In genomic region chr6:31806470-31807272, GRCh38 we compare ENCODE assay signal across 1 cellular context.
TF ChIP-seq lines count a peak whose summit lies in the region.

Gene LSM2, minus strand, starts transcription at chr6:31806966. Its CDS starts 209 bp downstream, at chr6:31806757.

TF ChIP-seq in K562, 482 proteins besides CTCF, POLR2A, EP300 and RAD21 (continued from another document and continues in another):
- peak; percentile 86 for TF ChIP-seq THAP12 (CRISPR knock-in tag; IDR thresholded peaks at IDR 0.05)
- TF ChIP-seq BRD9 (IDR thresholded peaks at IDR 0.05; ENCODE audit: low read depth, partially characterized antibody) = peak; percentile 87
- no peak for TF ChIP-seq THRAP3 (IDR thresholded peaks at IDR 0.05; ENCODE audit: borderline replicate concordance)
- no peak for TF ChIP-seq ZNF324 (CRISPR knock-in tag; IDR thresholded peaks at IDR 0.05)
- TF ChIP-seq, protein P1, sequence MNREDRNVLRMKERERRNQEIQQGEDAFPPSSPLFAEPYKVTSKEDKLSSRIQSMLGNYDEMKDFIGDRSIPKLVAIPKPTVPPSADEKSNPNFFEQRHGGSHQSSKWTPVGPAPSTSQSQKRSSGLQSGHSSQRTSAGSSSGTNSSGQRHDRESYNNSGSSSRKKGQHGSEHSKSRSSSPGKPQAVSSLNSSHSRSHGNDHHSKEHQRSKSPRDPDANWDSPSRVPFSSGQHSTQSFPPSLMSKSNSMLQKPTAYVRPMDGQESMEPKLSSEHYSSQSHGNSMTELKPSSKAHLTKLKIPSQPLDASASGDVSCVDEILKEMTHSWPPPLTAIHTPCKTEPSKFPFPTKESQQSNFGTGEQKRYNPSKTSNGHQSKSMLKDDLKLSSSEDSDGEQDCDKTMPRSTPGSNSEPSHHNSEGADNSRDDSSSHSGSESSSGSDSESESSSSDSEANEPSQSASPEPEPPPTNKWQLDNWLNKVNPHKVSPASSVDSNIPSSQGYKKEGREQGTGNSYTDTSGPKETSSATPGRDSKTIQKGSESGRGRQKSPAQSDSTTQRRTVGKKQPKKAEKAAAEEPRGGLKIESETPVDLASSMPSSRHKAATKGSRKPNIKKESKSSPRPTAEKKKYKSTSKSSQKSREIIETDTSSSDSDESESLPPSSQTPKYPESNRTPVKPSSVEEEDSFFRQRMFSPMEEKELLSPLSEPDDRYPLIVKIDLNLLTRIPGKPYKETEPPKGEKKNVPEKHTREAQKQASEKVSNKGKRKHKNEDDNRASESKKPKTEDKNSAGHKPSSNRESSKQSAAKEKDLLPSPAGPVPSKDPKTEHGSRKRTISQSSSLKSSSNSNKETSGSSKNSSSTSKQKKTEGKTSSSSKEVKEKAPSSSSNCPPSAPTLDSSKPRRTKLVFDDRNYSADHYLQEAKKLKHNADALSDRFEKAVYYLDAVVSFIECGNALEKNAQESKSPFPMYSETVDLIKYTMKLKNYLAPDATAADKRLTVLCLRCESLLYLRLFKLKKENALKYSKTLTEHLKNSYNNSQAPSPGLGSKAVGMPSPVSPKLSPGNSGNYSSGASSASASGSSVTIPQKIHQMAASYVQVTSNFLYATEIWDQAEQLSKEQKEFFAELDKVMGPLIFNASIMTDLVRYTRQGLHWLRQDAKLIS (CRISPR knock-in tag; IDR thresholded peaks at IDR 0.05) = peak; percentile 84; the same call in 1 of the 2 replicates
- TF ChIP-seq ZNF408 (CRISPR knock-in tag; IDR thresholded peaks at IDR 0.05; ENCODE audit: low read depth) = no peak
- peak; percentile 76; the same call in 1 of the 2 replicates for TF ChIP-seq HLTF (IDR thresholded peaks at IDR 0.05)
- no peak for TF ChIP-seq CBX5 (IDR thresholded peaks at IDR 0.05; ENCODE audit: borderline replicate concordance, low read depth)
- TF ChIP-seq CREBBP (IDR thresholded peaks at IDR 0.05; ENCODE audit: low read depth, low read length) = no peak
- peak; percentile 90; the same call in 1 of the 2 replicates for TF ChIP-seq NR1H2 (CRISPR knock-in tag; IDR thresholded peaks at IDR 0.05)
- no peak; the same call in 1 of the 2 replicates for TF ChIP-seq ELF4 (CRISPR knock-in tag; IDR thresholded peaks at IDR 0.05)
- TF ChIP-seq, protein P2, sequence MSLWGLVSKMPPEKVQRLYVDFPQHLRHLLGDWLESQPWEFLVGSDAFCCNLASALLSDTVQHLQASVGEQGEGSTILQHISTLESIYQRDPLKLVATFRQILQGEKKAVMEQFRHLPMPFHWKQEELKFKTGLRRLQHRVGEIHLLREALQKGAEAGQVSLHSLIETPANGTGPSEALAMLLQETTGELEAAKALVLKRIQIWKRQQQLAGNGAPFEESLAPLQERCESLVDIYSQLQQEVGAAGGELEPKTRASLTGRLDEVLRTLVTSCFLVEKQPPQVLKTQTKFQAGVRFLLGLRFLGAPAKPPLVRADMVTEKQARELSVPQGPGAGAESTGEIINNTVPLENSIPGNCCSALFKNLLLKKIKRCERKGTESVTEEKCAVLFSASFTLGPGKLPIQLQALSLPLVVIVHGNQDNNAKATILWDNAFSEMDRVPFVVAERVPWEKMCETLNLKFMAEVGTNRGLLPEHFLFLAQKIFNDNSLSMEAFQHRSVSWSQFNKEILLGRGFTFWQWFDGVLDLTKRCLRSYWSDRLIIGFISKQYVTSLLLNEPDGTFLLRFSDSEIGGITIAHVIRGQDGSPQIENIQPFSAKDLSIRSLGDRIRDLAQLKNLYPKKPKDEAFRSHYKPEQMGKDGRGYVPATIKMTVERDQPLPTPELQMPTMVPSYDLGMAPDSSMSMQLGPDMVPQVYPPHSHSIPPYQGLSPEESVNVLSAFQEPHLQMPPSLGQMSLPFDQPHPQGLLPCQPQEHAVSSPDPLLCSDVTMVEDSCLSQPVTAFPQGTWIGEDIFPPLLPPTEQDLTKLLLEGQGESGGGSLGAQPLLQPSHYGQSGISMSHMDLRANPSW (CRISPR knock-in tag; IDR thresholded peaks at IDR 0.05) = peak; percentile 99
- TF ChIP-seq ZNF699 (CRISPR knock-in tag; IDR thresholded peaks at IDR 0.05; ENCODE audit: insufficient replicate concordance) = no peak
- TF ChIP-seq ZBTB9 (CRISPR knock-in tag; IDR thresholded peaks at IDR 0.05) = peak; percentile 81; the same call in 1 of the 2 replicates
- TF ChIP-seq WHSC1 (IDR thresholded peaks at IDR 0.05; ENCODE audit: low read length) = no peak
- no peak for TF ChIP-seq CHCHD3 (CRISPR knock-in tag; IDR thresholded peaks at IDR 0.05)
- TF ChIP-seq, protein P3, sequence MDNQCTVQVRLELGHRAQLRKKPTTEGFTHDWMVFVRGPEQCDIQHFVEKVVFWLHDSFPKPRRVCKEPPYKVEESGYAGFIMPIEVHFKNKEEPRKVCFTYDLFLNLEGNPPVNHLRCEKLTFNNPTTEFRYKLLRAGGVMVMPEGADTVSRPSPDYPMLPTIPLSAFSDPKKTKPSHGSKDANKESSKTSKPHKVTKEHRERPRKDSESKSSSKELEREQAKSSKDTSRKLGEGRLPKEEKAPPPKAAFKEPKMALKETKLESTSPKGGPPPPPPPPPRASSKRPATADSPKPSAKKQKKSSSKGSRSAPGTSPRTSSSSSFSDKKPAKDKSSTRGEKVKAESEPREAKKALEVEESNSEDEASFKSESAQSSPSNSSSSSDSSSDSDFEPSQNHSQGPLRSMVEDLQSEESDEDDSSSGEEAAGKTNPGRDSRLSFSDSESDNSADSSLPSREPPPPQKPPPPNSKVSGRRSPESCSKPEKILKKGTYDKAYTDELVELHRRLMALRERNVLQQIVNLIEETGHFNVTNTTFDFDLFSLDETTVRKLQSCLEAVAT (IDR thresholded peaks at IDR 0.05) = 0 out of 4 replicates have a peak, but pooled peaks have one; percentile 21 to 41
- TF ChIP-seq ILF3 (IDR thresholded peaks at IDR 0.05; ENCODE audit: borderline replicate concordance) = no peak
- no peak for TF ChIP-seq ZZZ3 (IDR thresholded peaks at IDR 0.05)
- 0 out of 2 replicates have a peak, but pooled peaks have one; percentile 32 for TF ChIP-seq KLF6 (CRISPR knock-in tag; IDR thresholded peaks at IDR 0.05; ENCODE audit: borderline replicate concordance)
- TF ChIP-seq ZNF586 (CRISPR knock-in tag; conservative IDR thresholded peaks at IDR 0.05) = peak; percentile 82; the same call in 1 of the 2 replicates
- TF ChIP-seq, protein P4, sequence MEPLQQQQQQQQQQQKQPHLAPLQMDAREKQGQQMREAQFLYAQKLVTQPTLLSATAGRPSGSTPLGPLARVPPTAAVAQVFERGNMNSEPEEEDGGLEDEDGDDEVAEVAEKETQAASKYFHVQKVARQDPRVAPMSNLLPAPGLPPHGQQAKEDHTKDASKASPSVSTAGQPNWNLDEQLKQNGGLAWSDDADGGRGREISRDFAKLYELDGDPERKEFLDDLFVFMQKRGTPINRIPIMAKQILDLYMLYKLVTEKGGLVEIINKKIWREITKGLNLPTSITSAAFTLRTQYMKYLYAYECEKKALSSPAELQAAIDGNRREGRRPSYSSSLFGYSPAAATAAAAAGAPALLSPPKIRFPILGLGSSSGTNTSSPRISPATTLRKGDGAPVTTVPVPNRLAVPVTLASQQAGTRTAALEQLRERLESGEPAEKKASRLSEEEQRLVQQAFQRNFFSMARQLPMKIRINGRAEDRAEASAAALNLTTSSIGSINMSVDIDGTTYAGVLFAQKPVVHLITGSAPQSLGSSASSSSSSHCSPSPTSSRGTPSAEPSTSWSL (CRISPR knock-in tag; IDR thresholded peaks at IDR 0.05; ENCODE audit: borderline replicate concordance) = peak; percentile 15; the same call in 1 of the 2 replicates
- TF ChIP-seq, protein P5, sequence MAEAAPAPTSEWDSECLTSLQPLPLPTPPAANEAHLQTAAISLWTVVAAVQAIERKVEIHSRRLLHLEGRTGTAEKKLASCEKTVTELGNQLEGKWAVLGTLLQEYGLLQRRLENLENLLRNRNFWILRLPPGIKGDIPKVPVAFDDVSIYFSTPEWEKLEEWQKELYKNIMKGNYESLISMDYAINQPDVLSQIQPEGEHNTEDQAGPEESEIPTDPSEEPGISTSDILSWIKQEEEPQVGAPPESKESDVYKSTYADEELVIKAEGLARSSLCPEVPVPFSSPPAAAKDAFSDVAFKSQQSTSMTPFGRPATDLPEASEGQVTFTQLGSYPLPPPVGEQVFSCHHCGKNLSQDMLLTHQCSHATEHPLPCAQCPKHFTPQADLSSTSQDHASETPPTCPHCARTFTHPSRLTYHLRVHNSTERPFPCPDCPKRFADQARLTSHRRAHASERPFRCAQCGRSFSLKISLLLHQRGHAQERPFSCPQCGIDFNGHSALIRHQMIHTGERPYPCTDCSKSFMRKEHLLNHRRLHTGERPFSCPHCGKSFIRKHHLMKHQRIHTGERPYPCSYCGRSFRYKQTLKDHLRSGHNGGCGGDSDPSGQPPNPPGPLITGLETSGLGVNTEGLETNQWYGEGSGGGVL (CRISPR knock-in tag; IDR thresholded peaks at IDR 0.05) = no peak
- TF ChIP-seq E2F6 (IDR thresholded peaks at IDR 0.05; ENCODE audit: borderline replicate concordance in 1 of 2, extremely low read depth in 1 of 2, insufficient read depth in 1 of 2, insufficient read length in 1 of 2, low read depth in 1 of 2, low read length in 1 of 2, poor library complexity in 1 of 2, severe bottlenecking in 1 of 2) = peak; percentile 84 to 86
- TF ChIP-seq USF1 (CRISPR knock-in tag; IDR thresholded peaks at IDR 0.05) = no peak
- TF ChIP-seq TFE3 (CRISPR knock-in tag; IDR thresholded peaks at IDR 0.05) = 0 out of 2 replicates have a peak, but pooled peaks have one; percentile 6
- TF ChIP-seq, protein P6, sequence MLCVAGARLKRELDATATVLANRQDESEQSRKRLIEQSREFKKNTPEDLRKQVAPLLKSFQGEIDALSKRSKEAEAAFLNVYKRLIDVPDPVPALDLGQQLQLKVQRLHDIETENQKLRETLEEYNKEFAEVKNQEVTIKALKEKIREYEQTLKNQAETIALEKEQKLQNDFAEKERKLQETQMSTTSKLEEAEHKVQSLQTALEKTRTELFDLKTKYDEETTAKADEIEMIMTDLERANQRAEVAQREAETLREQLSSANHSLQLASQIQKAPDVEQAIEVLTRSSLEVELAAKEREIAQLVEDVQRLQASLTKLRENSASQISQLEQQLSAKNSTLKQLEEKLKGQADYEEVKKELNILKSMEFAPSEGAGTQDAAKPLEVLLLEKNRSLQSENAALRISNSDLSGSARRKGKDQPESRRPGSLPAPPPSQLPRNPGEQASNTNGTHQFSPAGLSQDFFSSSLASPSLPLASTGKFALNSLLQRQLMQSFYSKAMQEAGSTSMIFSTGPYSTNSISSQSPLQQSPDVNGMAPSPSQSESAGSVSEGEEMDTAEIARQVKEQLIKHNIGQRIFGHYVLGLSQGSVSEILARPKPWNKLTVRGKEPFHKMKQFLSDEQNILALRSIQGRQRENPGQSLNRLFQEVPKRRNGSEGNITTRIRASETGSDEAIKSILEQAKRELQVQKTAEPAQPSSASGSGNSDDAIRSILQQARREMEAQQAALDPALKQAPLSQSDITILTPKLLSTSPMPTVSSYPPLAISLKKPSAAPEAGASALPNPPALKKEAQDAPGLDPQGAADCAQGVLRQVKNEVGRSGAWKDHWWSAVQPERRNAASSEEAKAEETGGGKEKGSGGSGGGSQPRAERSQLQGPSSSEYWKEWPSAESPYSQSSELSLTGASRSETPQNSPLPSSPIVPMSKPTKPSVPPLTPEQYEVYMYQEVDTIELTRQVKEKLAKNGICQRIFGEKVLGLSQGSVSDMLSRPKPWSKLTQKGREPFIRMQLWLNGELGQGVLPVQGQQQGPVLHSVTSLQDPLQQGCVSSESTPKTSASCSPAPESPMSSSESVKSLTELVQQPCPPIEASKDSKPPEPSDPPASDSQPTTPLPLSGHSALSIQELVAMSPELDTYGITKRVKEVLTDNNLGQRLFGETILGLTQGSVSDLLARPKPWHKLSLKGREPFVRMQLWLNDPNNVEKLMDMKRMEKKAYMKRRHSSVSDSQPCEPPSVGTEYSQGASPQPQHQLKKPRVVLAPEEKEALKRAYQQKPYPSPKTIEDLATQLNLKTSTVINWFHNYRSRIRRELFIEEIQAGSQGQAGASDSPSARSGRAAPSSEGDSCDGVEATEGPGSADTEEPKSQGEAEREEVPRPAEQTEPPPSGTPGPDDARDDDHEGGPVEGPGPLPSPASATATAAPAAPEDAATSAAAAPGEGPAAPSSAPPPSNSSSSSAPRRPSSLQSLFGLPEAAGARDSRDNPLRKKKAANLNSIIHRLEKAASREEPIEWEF (CRISPR knock-in tag; IDR thresholded peaks at IDR 0.05) = no peak
